10 cellular contexts compared by ENCODE assay signal in the genomic region with DNA sequence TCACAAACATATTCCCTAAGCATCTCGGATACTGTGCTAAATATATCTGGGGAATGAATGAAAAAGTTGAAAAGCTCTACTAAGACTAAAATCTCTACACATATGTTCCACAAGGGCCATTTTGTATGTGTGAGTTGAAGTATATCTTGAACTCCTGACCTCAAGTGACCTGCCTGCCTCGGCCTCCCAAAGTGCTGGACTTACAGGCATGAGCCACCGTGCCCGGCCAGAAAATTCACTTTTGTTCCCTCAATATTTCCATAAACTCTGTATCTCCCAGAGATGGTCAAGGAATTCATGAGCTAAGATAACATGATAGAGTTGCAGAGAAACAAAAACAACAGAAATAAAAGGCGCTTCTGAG. TPM values are rescaled to one million over a fixed set of nuclear protein-coding genes. Genes with fewer than 3 reads are reported as not detected.
DNase-seq lines count a peak whose midpoint lies in the region; ATAC-seq, FAIRE-seq and TF ChIP-seq lines count a peak whose summit lies in the region.
"Had no signal": no experiment of that assay in that cellular context is flagged by ENCODE, and none has a peak within 500 bp of the region (broad histone marks: within the 10 kb centered on the region; RNA-seq: fewer than 3 reads in every experiment).

No MANE protein-coding gene starts in this region.

- H3K4me2 ChIP-seq in DOHH2 (ENCODE audit: low read length): peak overlapping the region; percentile 81
- H3K4me2 ChIP-seq in GM12878 (ENCODE audit: control insufficient read depth, insufficient read depth): peak overlapping the region; percentile 76
- H3K4me2 ChIP-seq in osteoblast (ENCODE audit: insufficient read depth, low read length): peak overlapping the region; percentile 92

- BruUV-seq in GM12878 (replicated peaks; lab: Mats Ljungman, UMichigan): no TSS peak

- TF ChIP-seq POLR2A in GM12878 (IDR thresholded peaks at IDR 0.05; ENCODE audit: low read depth, low read length): no peak

- peaks cover 35% of the 10 kb centered on the region for H3K4me1 ChIP-seq in DOHH2 (ENCODE audit: control insufficient read depth, low read length)
- peaks cover 14% of the 10 kb centered on the region for H3K4me1 ChIP-seq in GM12878 (ENCODE audit: control insufficient read depth, insufficient read depth, low read length)
- H3K4me1 ChIP-seq in osteoblast (ENCODE audit: insufficient read depth, low read length): peaks cover 57% of the 10 kb centered on the region
- H3K4me1 ChIP-seq in right atrium auricular region: peaks cover 0 to 35% of the 10 kb centered on the region in 2 donors

- H3K79me2 ChIP-seq in DOHH2 (ENCODE audit: control insufficient read depth, low read length) (peaks cover 54% of the 10 kb centered on the region), GM12878 (ENCODE audit: control insufficient read depth, insufficient read depth, low read length) (peaks cover 40% of the 10 kb centered on the region), osteoblast (ENCODE audit: insufficient read depth, low read length) (peaks cover 41% of the 10 kb centered on the region)

- H3K27ac ChIP-seq in DOHH2 (ENCODE audit: low read depth, low read length) (no peak overlapping the region), GM12878 (ENCODE audit: control insufficient read depth, insufficient read depth) (no peak overlapping the region), osteoblast (ENCODE audit: low read depth, low read length) (no peak overlapping the region), right atrium auricular region (no peak overlapping the region)

- no peak for TF ChIP-seq RAD21 in GM12878 (IDR thresholded peaks at IDR 0.05; ENCODE audit: insufficient read depth, low read depth, low read length)

- RAD21 ChIA-PET in GM12878 (lab: Charles Lee; ENCODE audit: unreplicated experiment): interaction anchor here (0.9 to 1.8 kb wide), 2 partner anchors 104 to 132 kb away, joined by 3 to 7 read pairs; a partner anchor contains a TSS

- TF ChIP-seq EP300 in GM12878 (IDR thresholded peaks at IDR 0.05; ENCODE audit: borderline replicate concordance in 1 of 2, control insufficient read depth in 1 of 2, low read depth in 2 of 2, low read length in 2 of 2): no peak

- SMC1A ChIA-PET in GM12878 (lab: Charles Lee; ENCODE audit: uncharacterized antibody, unreplicated experiment): interaction anchor here (1.0 to 1.1 kb wide), 3 partner anchors 28 to 165 kb away, joined by 3 read pairs; no protein-coding TSS in a partner anchor

- no peaks in the 10 kb centered on the region for H3K9me3 ChIP-seq in DOHH2 (ENCODE audit: control insufficient read depth, insufficient read depth, low read length)
- H3K9me3 ChIP-seq in GM12878 (replicated peaks; ENCODE audit: control insufficient read depth, insufficient read depth, low read length): no peaks in the 10 kb centered on the region
- no peaks in the 10 kb centered on the region for H3K9me3 ChIP-seq in osteoblast (ENCODE audit: low read depth, low read length)
- no peaks in the 10 kb centered on the region for H3K9me3 ChIP-seq in right atrium auricular region

- H2AFZ ChIP-seq in GM12878 (ENCODE audit: control insufficient read depth, low read depth, low read length) (no peak overlapping the region), osteoblast (ENCODE audit: low read length) (no peak overlapping the region)

- 85% methylated on average over 5 of the region's 5 CpGs for WGBS in GM12878 (ENCODE audit: insufficient coverage, insufficient replicate concordance, low lambda C conversion rate, missing lambda C conversion rate)

- H3K36me3 ChIP-seq in DOHH2 (ENCODE audit: control insufficient read depth, low read length) (peaks cover 35% of the 10 kb centered on the region), GM12878 (ENCODE audit: control insufficient read depth in 2 of 2, insufficient read depth in 2 of 2, low read length in 1 of 2) (peaks cover 0 to 9% of the 10 kb centered on the region in 2 experiments; a peak in 1 of 4 replicates), osteoblast (ENCODE audit: insufficient read depth, low read length) (peaks cover 12% of the 10 kb centered on the region), right atrium auricular region (no peaks in the 10 kb centered on the region)

- H3K9me2 ChIP-seq in DOHH2 (replicated peaks; ENCODE audit: control insufficient read depth, low read length): no peaks in the 10 kb centered on the region

- H3K27me3 ChIP-seq in DOHH2 (ENCODE audit: control insufficient read depth, low read length) (no peaks in the 10 kb centered on the region), GM12878 (replicated peaks in 1 of 2; ENCODE audit: control insufficient read depth in 2 of 2, insufficient read depth in 2 of 2, low read length in 1 of 2) (no peaks in the 10 kb centered on the region), osteoblast (ENCODE audit: insufficient read depth, low read length) (no peaks in the 10 kb centered on the region), right atrium auricular region (no peaks in the 10 kb centered on the region)

- no peak for ATAC-seq in GM12878

- CTCF ChIA-PET in GM12878 (lab: Yijun Ruan, JAX): interaction anchor here (0.5 to 1.5 kb wide), 9 partner anchors 9 to 362 kb away, joined by 3 to 5 read pairs (median 4); no protein-coding TSS in a partner anchor

- in situ Hi-C loops in GM12878 (cut with MboI): no loop called here

- TF ChIP-seq CTCF in DOHH2 (IDR thresholded peaks at IDR 0.05; ENCODE audit: low read depth, low read length, poor library complexity, severe bottlenecking): no peak
- no peak for TF ChIP-seq CTCF in LNCaP clone FGC (IDR thresholded peaks at IDR 0.05; ENCODE audit: control insufficient read depth, extremely low read depth, insufficient read depth)
- no peak for TF ChIP-seq CTCF in GM12878 (IDR thresholded peaks at IDR 0.05 in 2 of 3, conservative IDR thresholded peaks at IDR 0.05 in 1 of 3; ENCODE audit: control insufficient read depth in 2 of 3, extremely low read depth in 1 of 3, insufficient read depth in 1 of 3, low read depth in 3 of 3, low read length in 3 of 3)
- TF ChIP-seq CTCF in osteoblast (IDR thresholded peaks at IDR 0.05; ENCODE audit: extremely low read depth, low read depth, low read length): no peak
- TF ChIP-seq CTCF in right atrium auricular region (IDR thresholded peaks at IDR 0.05): no peak

- no peak overlapping the region for H3K9ac ChIP-seq in GM12878 (ENCODE audit: control insufficient read depth, insufficient read depth, low read length)

- H3F3A ChIP-seq in DOHH2 (ENCODE audit: control insufficient read depth, insufficient read depth): peaks cover 11% of the 10 kb centered on the region

- DNase-seq in LNCaP clone FGC (ENCODE audit: low read depth): no peak
- DNase-seq in GM12878 (ENCODE audit: low read depth, low spot score): no peak
- DNase-seq in osteoblast (ENCODE audit: insufficient read length, low spot score, missing footprints): no peak
- DNase-seq in right atrium auricular region (ENCODE audit: low spot score): no peak
- no peak for DNase-seq in retina
- no peak for DNase-seq in NCI-H510A (lab: John Stamatoyannopoulos, UW)
- DNase-seq: dorsolateral prefrontal cortex, NCI-H2171, nucleus accumbens had no signal

- FAIRE-seq in GM12878 (lab: Jason Lieb, UNC): no peak

- intact Hi-C loops in GM12878 (cut with micrococcal nuclease; ENCODE audit: unreplicated experiment): no loop called here

- POLR2A ChIA-PET in GM12878 (lab: Charles Lee): interaction anchor here (0.6 to 2.0 kb wide), 7 partner anchors 28 to 400 kb away, joined by 3 to 10 read pairs (median 3); a partner anchor contains a TSS

- H4K20me1 ChIP-seq in DOHH2 (ENCODE audit: control insufficient read depth, insufficient read depth, low read depth, low read length) (peaks cover 11% of the 10 kb centered on the region), GM12878 (ENCODE audit: control insufficient read depth, insufficient read depth) (no peaks in the 10 kb centered on the region; the same call in 1 of the 2 replicates), osteoblast (ENCODE audit: insufficient read depth, low read length) (peaks cover 26% of the 10 kb centered on the region)

- peak overlapping the region; percentile 97 for H3K4me3 ChIP-seq in DOHH2 (ENCODE audit: low read length)
- H3K4me3 ChIP-seq in LNCaP clone FGC (ENCODE audit: low read depth, low read length): peak overlapping the region; percentile 81; the same call in 1 of the 2 replicates
- peak overlapping the region; percentile 96 for H3K4me3 ChIP-seq in GM12878
- peak overlapping the region; percentile 98 for H3K4me3 ChIP-seq in osteoblast (ENCODE audit: insufficient read depth, low read length)
- H3K4me3 ChIP-seq in right atrium auricular region: no peak overlapping the region

RNA-seq across cellular contexts. Expression of a gene that starts 1.5 kb away (rescaled TPM):
- total RNA-seq in GM12878 (2013; cell fraction: nucleolus; rRNA removed): 36.9 and 48.7 TPM in 2 replicates
- total RNA-seq in GM12878 (2014; rRNA removed) (449 and 453 TPM in 2 replicates), GM12878 (2014; rRNA removed; fragmentation: Illumina TruSeq; extraction: Trizol) (333 and 343 TPM in 2 replicates), GM12878 (2021) (318 and 323 TPM in 2 replicates), osteoblast (307 and 321 TPM in 2 replicates), right atrium auricular region (100 to 1,000 TPM in 1 of 2 donors, 10 to 100 TPM in 1; 64.4 to 145 TPM)
- 181 TPM for polyA plus RNA-seq in GM12878 (2011; ENCODE audit: low read depth)
- polyA plus RNA-seq in GM12878 (2011; rRNA removed) (406 and 821 TPM in 2 replicates), GM12878 (2014; fragmentation: Illumina TruSeq; extraction: Trizol) (958 and 1,003 TPM in 2 replicates), GM12878 (2014; fragmentation: Nextera tagmentation; extraction: Ambion mirVana) (100 to 1,000 TPM; 285 to 374 TPM), GM12878 (2014; rRNA removed) (716 and 733 TPM in 2 replicates), GM12878 (2016; fragmentation: Nextera tagmentation; extraction: Ambion mirVana) (100 to 1,000 TPM; 432 to 449 TPM)
- 1,358 and 1,411 TPM in 2 replicates for polyA plus RNA-seq in GM12878 (2011; cell fraction: cytosol; rRNA removed)
- polyA plus RNA-seq in GM12878 (2011; cell fraction: nucleus; rRNA removed): 349 and 442 TPM in 2 replicates
- polyA plus RNA-seq in GM12878 (2012): 194 and 220 TPM in 2 replicates
- 870 and 1,102 TPM in 2 replicates for polyA minus RNA-seq in GM12878 (2011; rRNA and poly(A)+ RNA removed)
- polyA minus RNA-seq in GM12878 (2011; cell fraction: cytosol; rRNA and poly(A)+ RNA removed): 144 and 171 TPM in 2 replicates
- 70.7 and 117 TPM in 2 replicates for polyA minus RNA-seq in GM12878 (2011; cell fraction: nucleus; rRNA and poly(A)+ RNA removed)

RNA-seq across cellular contexts. Expression of a gene that starts 31.6 kb away (rescaled TPM):
- total RNA-seq in GM12878 (2013; cell fraction: nucleolus; rRNA removed): not detected in 2 replicates
- 0.22 and 0.23 TPM in 2 replicates for total RNA-seq in GM12878 (2014; rRNA removed)
- 0.09 TPM in 1 of 2 replicates, not detected in the other for total RNA-seq in GM12878 (2014; rRNA removed; fragmentation: Illumina TruSeq; extraction: Trizol)
- total RNA-seq in GM12878 (2021): 0.31 TPM in 1 of 2 replicates, not detected in the other
- not detected for polyA plus RNA-seq in GM12878 (2011; ENCODE audit: low read depth)
- not detected in 2 replicates for polyA plus RNA-seq in GM12878 (2011; rRNA removed)
- polyA plus RNA-seq in GM12878 (2011; cell fraction: cytosol; rRNA removed): not detected in 2 replicates
- polyA plus RNA-seq in GM12878 (2011; cell fraction: nucleus; rRNA removed): 0.04 and 0.25 TPM in 2 replicates
- not detected in 2 replicates for polyA plus RNA-seq in GM12878 (2012)
- polyA plus RNA-seq in GM12878 (2014; fragmentation: Illumina TruSeq; extraction: Trizol): 0.09 TPM in 1 of 2 replicates, not detected in the other
- polyA plus RNA-seq in GM12878 (2014; fragmentation: Nextera tagmentation; extraction: Ambion mirVana): under 1 TPM; 0.11 to 0.16 TPM
- 0.19 TPM in 1 of 2 replicates, not detected in the other for polyA plus RNA-seq in GM12878 (2014; rRNA removed)
- under 1 TPM in 1 of 2 experiments, not detected in 1; 0.45 TPM for polyA plus RNA-seq in GM12878 (2016; fragmentation: Nextera tagmentation; extraction: Ambion mirVana)
- polyA minus RNA-seq in GM12878 (2011; rRNA and poly(A)+ RNA removed): not detected in 2 replicates
- not detected in 2 replicates for polyA minus RNA-seq in GM12878 (2011; cell fraction: cytosol; rRNA and poly(A)+ RNA removed)
- polyA minus RNA-seq in GM12878 (2011; cell fraction: nucleus; rRNA and poly(A)+ RNA removed): not detected in 2 replicates
- under 0.01 TPM in 1 of 2 replicates, not detected in the other for total RNA-seq in osteoblast
- under 1 TPM in 1 of 2 donors, not detected in 1; 0.75 TPM for total RNA-seq in right atrium auricular region

RNA-seq across cellular contexts. Expression of a gene that starts 59.7 kb away (rescaled TPM):
- 21.4 and 21.8 TPM in 2 replicates for total RNA-seq in GM12878 (2013; cell fraction: nucleolus; rRNA removed)
- 38.9 and 39.1 TPM in 2 replicates for total RNA-seq in GM12878 (2014; rRNA removed)
- 40.1 and 44.2 TPM in 2 replicates for total RNA-seq in GM12878 (2014; rRNA removed; fragmentation: Illumina TruSeq; extraction: Trizol)
- 48.8 and 58.2 TPM in 2 replicates for total RNA-seq in GM12878 (2021)
- 13.1 TPM for polyA plus RNA-seq in GM12878 (2011; ENCODE audit: low read depth)
- polyA plus RNA-seq in GM12878 (2011; rRNA removed): 15.6 and 29.0 TPM in 2 replicates
- 22.7 and 35.7 TPM in 2 replicates for polyA plus RNA-seq in GM12878 (2011; cell fraction: cytosol; rRNA removed)
- polyA plus RNA-seq in GM12878 (2011; cell fraction: nucleus; rRNA removed): 112 and 150 TPM in 2 replicates
- polyA plus RNA-seq in GM12878 (2012): 23.4 and 24.0 TPM in 2 replicates
- 41.8 and 93.7 TPM in 2 replicates for polyA plus RNA-seq in GM12878 (2014; fragmentation: Illumina TruSeq; extraction: Trizol)
- 10 to 100 TPM; 26.8 to 46.9 TPM for polyA plus RNA-seq in GM12878 (2014; fragmentation: Nextera tagmentation; extraction: Ambion mirVana)
- polyA plus RNA-seq in GM12878 (2014; rRNA removed): 69.9 and 75.4 TPM in 2 replicates
- 10 to 100 TPM; 59.3 to 59.8 TPM for polyA plus RNA-seq in GM12878 (2016; fragmentation: Nextera tagmentation; extraction: Ambion mirVana)
- 17.0 and 28.9 TPM in 2 replicates for polyA minus RNA-seq in GM12878 (2011; rRNA and poly(A)+ RNA removed)
- 13.1 and 17.6 TPM in 2 replicates for polyA minus RNA-seq in GM12878 (2011; cell fraction: cytosol; rRNA and poly(A)+ RNA removed)
- 37.7 and 62.9 TPM in 2 replicates for polyA minus RNA-seq in GM12878 (2011; cell fraction: nucleus; rRNA and poly(A)+ RNA removed)
- total RNA-seq in osteoblast: 2.5 and 3.5 TPM in 2 replicates
- under 1 TPM in 1 of 2 donors, not detected in 1; 0.48 TPM for total RNA-seq in right atrium auricular region

Comparison
In these comparisons a context has a peak if more than half of its experiments do, and no peak if none do; other contexts are left out.
1. H3K4me3 ChIP-seq: peak in DOHH2 (single experiment), LNCaP clone FGC (single experiment), GM12878 (single experiment) and osteoblast (single experiment); none in right atrium auricular region (0 of 2).
2. Peak in every context shown above with its lines, with median percentiles within 50 percentile points of each other: H3K4me2 ChIP-seq.